Comparison of ENCODE assay signal across 8 cellular contexts in genomic region chr1:207321790-207322530, GRCh38. TPM values are rescaled to one million over a fixed set of nuclear protein-coding genes. Genes with fewer than 3 reads are reported as not detected.
DNase-seq lines count a peak whose midpoint lies in the region; ATAC-seq and TF ChIP-seq lines count a peak whose summit lies in the region.

No MANE protein-coding gene starts in this region.

- no peaks in the 10 kb centered on the region for H3K27me3 Mint-ChIP-seq in activated T-cell treated with anti-CD3 and anti-CD28 coated beads, Interleukin-2, amount 50 U/mL, for 24 hours
- no peaks in the 10 kb centered on the region for H3K27me3 Mint-ChIP-seq in activated T-helper 2 cell treated with anti-CD3 and anti-CD28 coated beads, Interferon-gamma antibody, Interleukin-2, Interleukin-4, amounts not matched to agents 10 μg/mL and 5 μg/mL and 100 μg/mL, durations not matched to agents 14 hours and 24 hours and 36 hours (ENCODE audit: low read depth)

- ATAC-seq in heart right ventricle (peak in 5 of 8 donors; percentile 0 to 20 (median 5)), GM18858 (IDR thresholded peaks at IDR 0.05; ENCODE audit: unreplicated experiment) (no peak), GM19324 (IDR thresholded peaks at IDR 0.05; ENCODE audit: low FRiP score, unreplicated experiment) (no peak)

- 0% methylated on average over 36 of the region's 36 CpGs for WGBS in heart right ventricle, 2 donors
- 1% methylated on average over 36 of the region's 36 CpGs for WGBS in prostate gland

- no peak for TF ChIP-seq CTCF in heart right ventricle (IDR thresholded peaks at IDR 0.05)
- peak in 1 of 4 experiments; percentile 1 for TF ChIP-seq CTCF in prostate gland (IDR thresholded peaks at IDR 0.05)

- no peak for DNase-seq in activated T-cell treated with anti-CD3 and anti-CD28 coated beads, Interleukin-2, amount 50 U/mL, for 24 hours
- DNase-seq in activated T-cell treated with anti-CD3 and anti-CD28 coated beads, Interleukin-2, amount 50 U/mL, for 1 hour: no peak
- DNase-seq in HuH-7.5 (ENCODE audit: low spot score) (peak; percentile 8), heart right ventricle (no peak), prostate gland (ENCODE audit: low spot score) (no peak)
- no peak for DNase-seq in activated T-helper 2 cell treated with anti-CD3 and anti-CD28 coated beads, Interferon-gamma antibody, Interleukin-2, Interleukin-4, amounts not matched to agents 10 μg/mL and 5 μg/mL and 100 μg/mL, durations not matched to agents 14 hours and 24 hours and 36 hours (ENCODE audit: low spot score)

- H3K4me3 Mint-ChIP-seq in activated T-cell treated with anti-CD3 and anti-CD28 coated beads, Interleukin-2, amount 50 U/mL, for 24 hours: peak overlapping the region; percentile 97
- peak overlapping the region; percentile 93 for H3K4me3 Mint-ChIP-seq in activated T-helper 2 cell treated with anti-CD3 and anti-CD28 coated beads, Interferon-gamma antibody, Interleukin-2, Interleukin-4, amounts not matched to agents 10 μg/mL and 5 μg/mL and 100 μg/mL, durations not matched to agents 14 hours and 24 hours and 36 hours (ENCODE audit: low read depth)

- H3K9me3 Mint-ChIP-seq in activated T-cell treated with anti-CD3 and anti-CD28 coated beads, Interleukin-2, amount 50 U/mL, for 24 hours: no peaks in the 10 kb centered on the region
- no peaks in the 10 kb centered on the region for H3K9me3 Mint-ChIP-seq in activated T-helper 2 cell treated with anti-CD3 and anti-CD28 coated beads, Interferon-gamma antibody, Interleukin-2, Interleukin-4, amounts not matched to agents 10 μg/mL and 5 μg/mL and 100 μg/mL, durations not matched to agents 14 hours and 24 hours and 36 hours

- TF ChIP-seq POLR2A in prostate gland (IDR thresholded peaks at IDR 0.05): no peak

- H3K36me3 ChIP-seq in heart right ventricle (peaks cover 0 to 40% (median 23%) of the 10 kb centered on the region in 9 donors), prostate gland (no peaks in the 10 kb centered on the region)

- peak overlapping the region; percentile 66 to 98 (median 88) for H3K4me3 ChIP-seq in heart right ventricle
- H3K4me3 ChIP-seq in prostate gland: peak overlapping the region; percentile 78 to 85

- H3K4me1 ChIP-seq in heart right ventricle (peaks cover 0 to 61% (median 22%) of the 10 kb centered on the region in 9 donors), prostate gland (replicated peaks) (peaks cover 3% of the 10 kb centered on the region)

- H3K27ac ChIP-seq in heart right ventricle: peak overlapping the region; percentile 94 to 99 (median 96)
- peak overlapping the region; percentile 85 to 91 for H3K27ac ChIP-seq in prostate gland

- H3K9me3 ChIP-seq in heart right ventricle: no peaks in the 10 kb centered on the region
- H3K9me3 ChIP-seq in prostate gland: no peaks in the 10 kb centered on the region

- no peaks in the 10 kb centered on the region for H3K27me3 ChIP-seq in heart right ventricle
- H3K27me3 ChIP-seq in prostate gland (replicated peaks; ENCODE audit: insufficient read depth): no peaks in the 10 kb centered on the region

- peaks cover 38% of the 10 kb centered on the region for H3K4me1 Mint-ChIP-seq in activated T-cell treated with anti-CD3 and anti-CD28 coated beads, Interleukin-2, amount 50 U/mL, for 24 hours (ENCODE audit: low read depth)
- H3K4me1 Mint-ChIP-seq in activated T-helper 2 cell treated with anti-CD3 and anti-CD28 coated beads, Interferon-gamma antibody, Interleukin-2, Interleukin-4, amounts not matched to agents 10 μg/mL and 5 μg/mL and 100 μg/mL, durations not matched to agents 14 hours and 24 hours and 36 hours (ENCODE audit: low read depth): peaks cover 32% of the 10 kb centered on the region

- intact Hi-C loops in activated T-helper 2 cell treated with anti-CD3 and anti-CD28 coated beads, Interferon-gamma antibody, Interleukin-2, Interleukin-4, amounts not matched to agents 10 μg/mL and 5 μg/mL and 100 μg/mL, durations not matched to agents 14 hours and 24 hours and 36 hours (cut with micrococcal nuclease): loop anchor here (1.0 to 5.0 kb wide), 7 partner anchors 14 to 272 kb away; no protein-coding TSS in a partner anchor
- intact Hi-C loops in heart right ventricle (cut with DNase I): loop anchor here in 4 of 10 donors (2.0 to 10.0 kb wide), 4 partner anchors 117 to 240 kb away; partner anchors contain the start of gene C4BPB (in 2 of the 4)
- intact Hi-C loops in prostate gland (cut with DNase I): no loop called here

- H3K27ac Mint-ChIP-seq in activated T-cell treated with anti-CD3 and anti-CD28 coated beads, Interleukin-2, amount 50 U/mL, for 24 hours: peak overlapping the region; percentile 98
- H3K27ac Mint-ChIP-seq in activated T-helper 2 cell treated with anti-CD3 and anti-CD28 coated beads, Interferon-gamma antibody, Interleukin-2, Interleukin-4, amounts not matched to agents 10 μg/mL and 5 μg/mL and 100 μg/mL, durations not matched to agents 14 hours and 24 hours and 36 hours: peak overlapping the region; percentile 99

- H3K36me3 Mint-ChIP-seq in activated T-cell treated with anti-CD3 and anti-CD28 coated beads, Interleukin-2, amount 50 U/mL, for 24 hours (ENCODE audit: low read depth): peaks cover 53% of the 10 kb centered on the region
- peaks cover 46% of the 10 kb centered on the region for H3K36me3 Mint-ChIP-seq in activated T-helper 2 cell treated with anti-CD3 and anti-CD28 coated beads, Interferon-gamma antibody, Interleukin-2, Interleukin-4, amounts not matched to agents 10 μg/mL and 5 μg/mL and 100 μg/mL, durations not matched to agents 14 hours and 24 hours and 36 hours (ENCODE audit: low read depth)

RNA-seq across cellular contexts. Expression of gene CD55, which starts 0.5 kb away (rescaled TPM):
- 132 and 135 TPM in 2 replicates for total RNA-seq in activated T-helper 2 cell treated with anti-CD3 and anti-CD28 coated beads, Interferon-gamma antibody, Interleukin-2, Interleukin-4, amounts not matched to agents 10 μg/mL and 5 μg/mL and 100 μg/mL, durations not matched to agents 14 hours and 24 hours and 36 hours
- total RNA-seq in heart right ventricle: 100 to 1,000 TPM in 3 of 10 donors, 10 to 100 TPM in 7; 69.5 to 132 (median 81.4) TPM
- polyA plus RNA-seq in heart right ventricle: 10 to 100 TPM; 25.3 to 90.6 TPM
- total RNA-seq in prostate gland: 10 to 100 TPM; 22.8 to 30.2 TPM

Comparison
In these comparisons a context has a peak if more than half of its experiments do, and no peak if none do; other contexts are left out.
1. ATAC-seq: peak in heart right ventricle (5 of 8); none in GM18858 (single experiment) and GM19324 (single experiment).